Comparison of ENCODE assay signal across 1 cellular context in the genomic region with DNA sequence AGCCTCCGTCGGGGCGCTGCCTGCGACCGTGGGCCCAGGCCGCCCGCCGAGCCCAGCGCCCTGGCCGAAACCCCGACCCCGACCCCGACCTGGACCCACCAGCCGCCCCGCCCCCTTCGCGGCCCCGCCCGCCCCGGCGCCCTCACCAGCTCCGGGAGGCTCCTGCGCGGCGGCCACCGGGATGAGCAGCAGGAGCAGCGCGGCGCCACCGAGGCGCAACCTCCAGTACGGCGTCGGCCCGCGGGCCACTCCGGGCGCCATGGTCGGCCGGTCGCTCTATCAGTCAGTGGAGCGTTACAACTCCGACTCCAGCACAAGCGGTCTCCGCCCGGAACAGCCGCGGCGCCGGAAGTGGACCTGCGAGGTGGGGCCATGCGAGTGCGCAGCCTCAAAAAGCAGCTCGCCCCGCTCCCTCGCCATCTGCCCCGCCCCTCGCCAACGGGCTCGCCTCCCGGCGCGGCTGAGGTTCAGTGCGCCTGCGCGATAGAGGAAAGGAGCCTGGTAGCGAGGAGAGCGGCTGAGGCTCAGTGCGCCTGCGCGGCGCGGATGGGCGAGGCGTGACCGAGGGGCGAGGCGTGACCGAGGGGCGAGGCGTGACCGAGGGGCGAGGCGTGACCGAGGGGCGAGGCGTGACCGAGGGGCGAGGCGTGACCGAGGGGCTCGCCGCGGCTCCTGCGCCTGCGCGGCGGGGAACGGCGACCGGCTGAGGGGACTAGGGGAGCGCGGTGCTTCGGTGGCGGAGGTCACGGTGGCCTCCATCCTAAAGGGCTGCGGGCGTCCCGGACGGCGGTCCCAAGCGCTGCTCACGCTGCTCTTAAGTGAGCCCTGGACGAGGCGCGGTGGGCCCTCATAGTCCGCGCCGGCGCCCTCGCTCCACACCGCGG.
TF ChIP-seq lines count a peak whose summit lies in the region.

A gene with protein sequence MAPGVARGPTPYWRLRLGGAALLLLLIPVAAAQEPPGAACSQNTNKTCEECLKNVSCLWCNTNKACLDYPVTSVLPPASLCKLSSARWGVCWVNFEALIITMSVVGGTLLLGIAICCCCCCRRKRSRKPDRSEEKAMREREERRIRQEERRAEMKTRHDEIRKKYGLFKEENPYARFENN (minus strand): TSS at position 335 of the 884 bp plus-strand sequence. CDS start 74 bp downstream, at position 261.

TF ChIP-seq in HepG2, 621 proteins besides CTCF, POLR2A, EP300 and RAD21 (continued from another document and continues in another):
- TF ChIP-seq, protein P1, sequence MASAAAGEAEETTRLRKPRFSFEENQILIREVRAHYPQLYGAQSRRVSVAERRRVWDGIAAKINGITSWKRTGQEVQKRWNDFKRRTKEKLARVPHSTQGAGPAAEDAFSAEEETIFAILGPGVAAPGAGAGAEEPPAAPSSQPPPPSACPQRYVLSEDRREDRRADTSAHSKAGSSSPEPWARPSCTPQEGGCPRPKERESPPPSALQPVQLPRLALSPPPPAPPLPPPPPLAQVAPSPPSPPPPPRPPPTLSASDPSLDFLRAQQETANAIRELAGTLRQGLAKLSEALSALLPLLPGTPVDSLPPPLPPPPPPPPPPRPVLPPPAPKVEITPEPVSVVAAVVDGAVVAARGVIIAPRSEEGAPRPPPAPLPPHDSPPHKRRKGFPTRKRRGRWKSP (CRISPR knock-in tag; IDR thresholded peaks at IDR 0.05) = 0 out of 2 replicates have a peak, but pooled peaks have one; percentile 3
- TF ChIP-seq CREM (IDR thresholded peaks at IDR 0.05) = no peak
- TF ChIP-seq CREM (CRISPR knock-in tag; IDR thresholded peaks at IDR 0.05) = no peak
- no peak for TF ChIP-seq MTF1 (CRISPR knock-in tag; IDR thresholded peaks at IDR 0.05)
- TF ChIP-seq, protein P2, sequence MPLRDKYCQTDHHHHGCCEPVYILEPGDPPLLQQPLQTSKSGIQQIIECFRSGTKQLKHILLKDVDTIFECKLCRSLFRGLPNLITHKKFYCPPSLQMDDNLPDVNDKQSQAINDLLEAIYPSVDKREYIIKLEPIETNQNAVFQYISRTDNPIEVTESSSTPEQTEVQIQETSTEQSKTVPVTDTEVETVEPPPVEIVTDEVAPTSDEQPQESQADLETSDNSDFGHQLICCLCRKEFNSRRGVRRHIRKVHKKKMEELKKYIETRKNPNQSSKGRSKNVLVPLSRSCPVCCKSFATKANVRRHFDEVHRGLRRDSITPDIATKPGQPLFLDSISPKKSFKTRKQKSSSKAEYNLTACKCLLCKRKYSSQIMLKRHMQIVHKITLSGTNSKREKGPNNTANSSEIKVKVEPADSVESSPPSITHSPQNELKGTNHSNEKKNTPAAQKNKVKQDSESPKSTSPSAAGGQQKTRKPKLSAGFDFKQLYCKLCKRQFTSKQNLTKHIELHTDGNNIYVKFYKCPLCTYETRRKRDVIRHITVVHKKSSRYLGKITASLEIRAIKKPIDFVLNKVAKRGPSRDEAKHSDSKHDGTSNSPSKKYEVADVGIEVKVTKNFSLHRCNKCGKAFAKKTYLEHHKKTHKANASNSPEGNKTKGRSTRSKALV (CRISPR knock-in tag; IDR thresholded peaks at IDR 0.05) = no peak
- TF ChIP-seq, protein P3, sequence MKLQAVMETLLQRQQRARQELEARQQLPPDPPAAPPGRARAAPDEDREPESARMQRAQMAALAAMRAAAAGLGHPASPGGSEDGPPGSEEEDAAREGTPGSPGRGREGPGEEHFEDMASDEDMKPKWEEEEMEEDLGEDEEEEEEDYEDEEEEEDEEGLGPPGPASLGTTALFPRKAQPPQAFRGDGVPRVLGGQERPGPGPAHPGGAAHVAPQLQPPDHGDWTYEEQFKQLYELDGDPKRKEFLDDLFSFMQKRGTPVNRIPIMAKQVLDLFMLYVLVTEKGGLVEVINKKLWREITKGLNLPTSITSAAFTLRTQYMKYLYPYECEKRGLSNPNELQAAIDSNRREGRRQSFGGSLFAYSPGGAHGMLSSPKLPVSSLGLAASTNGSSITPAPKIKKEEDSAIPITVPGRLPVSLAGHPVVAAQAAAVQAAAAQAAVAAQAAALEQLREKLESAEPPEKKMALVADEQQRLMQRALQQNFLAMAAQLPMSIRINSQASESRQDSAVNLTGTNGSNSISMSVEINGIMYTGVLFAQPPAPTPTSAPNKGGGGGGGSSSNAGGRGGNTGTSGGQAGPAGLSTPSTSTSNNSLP (IDR thresholded peaks at IDR 0.05; ENCODE audit: low read depth, low read length) = no peak
- no peak for TF ChIP-seq ZNF570 (CRISPR knock-in tag; IDR thresholded peaks at IDR 0.05; ENCODE audit: borderline replicate concordance)
- peak; percentile 84; the same call in 1 of the 2 replicates for TF ChIP-seq ZNF567 (CRISPR knock-in tag; IDR thresholded peaks at IDR 0.05; ENCODE audit: borderline replicate concordance)
- TF ChIP-seq, protein P4, sequence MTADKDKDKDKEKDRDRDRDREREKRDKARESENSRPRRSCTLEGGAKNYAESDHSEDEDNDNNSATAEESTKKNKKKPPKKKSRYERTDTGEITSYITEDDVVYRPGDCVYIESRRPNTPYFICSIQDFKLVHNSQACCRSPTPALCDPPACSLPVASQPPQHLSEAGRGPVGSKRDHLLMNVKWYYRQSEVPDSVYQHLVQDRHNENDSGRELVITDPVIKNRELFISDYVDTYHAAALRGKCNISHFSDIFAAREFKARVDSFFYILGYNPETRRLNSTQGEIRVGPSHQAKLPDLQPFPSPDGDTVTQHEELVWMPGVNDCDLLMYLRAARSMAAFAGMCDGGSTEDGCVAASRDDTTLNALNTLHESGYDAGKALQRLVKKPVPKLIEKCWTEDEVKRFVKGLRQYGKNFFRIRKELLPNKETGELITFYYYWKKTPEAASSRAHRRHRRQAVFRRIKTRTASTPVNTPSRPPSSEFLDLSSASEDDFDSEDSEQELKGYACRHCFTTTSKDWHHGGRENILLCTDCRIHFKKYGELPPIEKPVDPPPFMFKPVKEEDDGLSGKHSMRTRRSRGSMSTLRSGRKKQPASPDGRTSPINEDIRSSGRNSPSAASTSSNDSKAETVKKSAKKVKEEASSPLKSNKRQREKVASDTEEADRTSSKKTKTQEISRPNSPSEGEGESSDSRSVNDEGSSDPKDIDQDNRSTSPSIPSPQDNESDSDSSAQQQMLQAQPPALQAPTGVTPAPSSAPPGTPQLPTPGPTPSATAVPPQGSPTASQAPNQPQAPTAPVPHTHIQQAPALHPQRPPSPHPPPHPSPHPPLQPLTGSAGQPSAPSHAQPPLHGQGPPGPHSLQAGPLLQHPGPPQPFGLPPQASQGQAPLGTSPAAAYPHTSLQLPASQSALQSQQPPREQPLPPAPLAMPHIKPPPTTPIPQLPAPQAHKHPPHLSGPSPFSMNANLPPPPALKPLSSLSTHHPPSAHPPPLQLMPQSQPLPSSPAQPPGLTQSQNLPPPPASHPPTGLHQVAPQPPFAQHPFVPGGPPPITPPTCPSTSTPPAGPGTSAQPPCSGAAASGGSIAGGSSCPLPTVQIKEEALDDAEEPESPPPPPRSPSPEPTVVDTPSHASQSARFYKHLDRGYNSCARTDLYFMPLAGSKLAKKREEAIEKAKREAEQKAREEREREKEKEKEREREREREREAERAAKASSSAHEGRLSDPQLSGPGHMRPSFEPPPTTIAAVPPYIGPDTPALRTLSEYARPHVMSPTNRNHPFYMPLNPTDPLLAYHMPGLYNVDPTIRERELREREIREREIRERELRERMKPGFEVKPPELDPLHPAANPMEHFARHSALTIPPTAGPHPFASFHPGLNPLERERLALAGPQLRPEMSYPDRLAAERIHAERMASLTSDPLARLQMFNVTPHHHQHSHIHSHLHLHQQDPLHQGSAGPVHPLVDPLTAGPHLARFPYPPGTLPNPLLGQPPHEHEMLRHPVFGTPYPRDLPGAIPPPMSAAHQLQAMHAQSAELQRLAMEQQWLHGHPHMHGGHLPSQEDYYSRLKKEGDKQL (CRISPR knock-in tag; IDR thresholded peaks at IDR 0.05; ENCODE audit: low read depth) = peak; percentile 34; the same call in 1 of the 2 replicates
- no peak for TF ChIP-seq GPN1 (CRISPR knock-in tag; IDR thresholded peaks at IDR 0.05; ENCODE audit: borderline replicate concordance)
- TF ChIP-seq, protein P5, sequence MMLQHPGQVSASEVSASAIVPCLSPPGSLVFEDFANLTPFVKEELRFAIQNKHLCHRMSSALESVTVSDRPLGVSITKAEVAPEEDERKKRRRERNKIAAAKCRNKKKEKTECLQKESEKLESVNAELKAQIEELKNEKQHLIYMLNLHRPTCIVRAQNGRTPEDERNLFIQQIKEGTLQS (CRISPR knock-in tag; IDR thresholded peaks at IDR 0.05) = no peak; the same call in 1 of the 2 replicates
- TF ChIP-seq, protein P6, sequence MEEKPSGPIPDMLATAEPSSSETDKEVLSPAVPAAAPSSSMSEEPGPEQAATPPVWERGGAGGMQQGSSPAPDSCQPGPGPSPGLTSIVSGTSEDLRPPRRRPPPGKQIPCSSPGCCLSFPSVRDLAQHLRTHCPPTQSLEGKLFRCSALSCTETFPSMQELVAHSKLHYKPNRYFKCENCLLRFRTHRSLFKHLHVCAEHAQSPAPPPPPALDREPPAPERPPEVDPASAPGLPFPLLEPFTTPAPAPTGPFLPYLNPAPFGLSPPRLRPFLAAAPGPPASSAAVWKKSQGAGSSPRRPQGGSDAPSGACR (CRISPR knock-in tag; IDR thresholded peaks at IDR 0.05) = no peak
- TF ChIP-seq TARDBP (CRISPR knock-in tag; IDR thresholded peaks at IDR 0.05) = no peak
- TF ChIP-seq DPF2 (CRISPR knock-in tag; IDR thresholded peaks at IDR 0.05; ENCODE audit: borderline replicate concordance, low read depth) = no peak
- no peak for TF ChIP-seq RXRB (CRISPR knock-in tag; IDR thresholded peaks at IDR 0.05; ENCODE audit: borderline replicate concordance)
- TF ChIP-seq ZC3H4 (CRISPR knock-in tag; IDR thresholded peaks at IDR 0.05; ENCODE audit: borderline replicate concordance) = no peak
- TF ChIP-seq NCOR1 (IDR thresholded peaks at IDR 0.05; ENCODE audit: borderline replicate concordance, low read length) = no peak; the same call in 1 of the 2 replicates
- no peak for TF ChIP-seq MBD4 (IDR thresholded peaks at IDR 0.05; ENCODE audit: borderline replicate concordance, low read length)
- TF ChIP-seq ZNF383 (CRISPR knock-in tag; IDR thresholded peaks at IDR 0.05; ENCODE audit: borderline replicate concordance) = no peak
- TF ChIP-seq FOXK1 (CRISPR knock-in tag; IDR thresholded peaks at IDR 0.05; ENCODE audit: borderline replicate concordance, low read depth) = no peak
- peak; percentile 89 for TF ChIP-seq TAF1 (CRISPR knock-in tag; IDR thresholded peaks at IDR 0.05)
- no peak for TF ChIP-seq ZNF282 (IDR thresholded peaks at IDR 0.05; ENCODE audit: partially characterized antibody)
- peak; percentile 67 for TF ChIP-seq HNRNPK (IDR thresholded peaks at IDR 0.05; ENCODE audit: low read depth, low read length, poor library complexity, severe bottlenecking)
- TF ChIP-seq, protein P7, sequence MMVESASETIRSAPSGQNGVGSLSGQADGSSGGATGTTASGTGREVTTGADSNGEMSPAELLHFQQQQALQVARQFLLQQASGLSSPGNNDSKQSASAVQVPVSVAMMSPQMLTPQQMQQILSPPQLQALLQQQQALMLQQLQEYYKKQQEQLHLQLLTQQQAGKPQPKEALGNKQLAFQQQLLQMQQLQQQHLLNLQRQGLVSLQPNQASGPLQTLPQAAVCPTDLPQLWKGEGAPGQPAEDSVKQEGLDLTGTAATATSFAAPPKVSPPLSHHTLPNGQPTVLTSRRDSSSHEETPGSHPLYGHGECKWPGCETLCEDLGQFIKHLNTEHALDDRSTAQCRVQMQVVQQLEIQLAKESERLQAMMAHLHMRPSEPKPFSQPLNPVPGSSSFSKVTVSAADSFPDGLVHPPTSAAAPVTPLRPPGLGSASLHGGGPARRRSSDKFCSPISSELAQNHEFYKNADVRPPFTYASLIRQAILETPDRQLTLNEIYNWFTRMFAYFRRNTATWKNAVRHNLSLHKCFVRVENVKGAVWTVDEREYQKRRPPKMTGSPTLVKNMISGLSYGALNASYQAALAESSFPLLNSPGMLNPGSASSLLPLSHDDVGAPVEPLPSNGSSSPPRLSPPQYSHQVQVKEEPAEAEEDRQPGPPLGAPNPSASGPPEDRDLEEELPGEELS (CRISPR knock-in tag; IDR thresholded peaks at IDR 0.05) = peak; percentile 53; the same call in 1 of the 2 replicates
- TF ChIP-seq, protein P8, sequence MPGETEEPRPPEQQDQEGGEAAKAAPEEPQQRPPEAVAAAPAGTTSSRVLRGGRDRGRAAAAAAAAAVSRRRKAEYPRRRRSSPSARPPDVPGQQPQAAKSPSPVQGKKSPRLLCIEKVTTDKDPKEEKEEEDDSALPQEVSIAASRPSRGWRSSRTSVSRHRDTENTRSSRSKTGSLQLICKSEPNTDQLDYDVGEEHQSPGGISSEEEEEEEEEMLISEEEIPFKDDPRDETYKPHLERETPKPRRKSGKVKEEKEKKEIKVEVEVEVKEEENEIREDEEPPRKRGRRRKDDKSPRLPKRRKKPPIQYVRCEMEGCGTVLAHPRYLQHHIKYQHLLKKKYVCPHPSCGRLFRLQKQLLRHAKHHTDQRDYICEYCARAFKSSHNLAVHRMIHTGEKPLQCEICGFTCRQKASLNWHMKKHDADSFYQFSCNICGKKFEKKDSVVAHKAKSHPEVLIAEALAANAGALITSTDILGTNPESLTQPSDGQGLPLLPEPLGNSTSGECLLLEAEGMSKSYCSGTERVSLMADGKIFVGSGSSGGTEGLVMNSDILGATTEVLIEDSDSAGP (CRISPR knock-in tag; IDR thresholded peaks at IDR 0.05; ENCODE audit: borderline replicate concordance) = peak; percentile 65; the same call in 1 of the 2 replicates
- no peak for TF ChIP-seq ZNF547 (CRISPR knock-in tag; IDR thresholded peaks at IDR 0.05)
- TF ChIP-seq ZNF20 (CRISPR knock-in tag; IDR thresholded peaks at IDR 0.05) = no peak
- TF ChIP-seq ADNP (CRISPR knock-in tag; IDR thresholded peaks at IDR 0.05) = no peak
- TF ChIP-seq, protein P9, sequence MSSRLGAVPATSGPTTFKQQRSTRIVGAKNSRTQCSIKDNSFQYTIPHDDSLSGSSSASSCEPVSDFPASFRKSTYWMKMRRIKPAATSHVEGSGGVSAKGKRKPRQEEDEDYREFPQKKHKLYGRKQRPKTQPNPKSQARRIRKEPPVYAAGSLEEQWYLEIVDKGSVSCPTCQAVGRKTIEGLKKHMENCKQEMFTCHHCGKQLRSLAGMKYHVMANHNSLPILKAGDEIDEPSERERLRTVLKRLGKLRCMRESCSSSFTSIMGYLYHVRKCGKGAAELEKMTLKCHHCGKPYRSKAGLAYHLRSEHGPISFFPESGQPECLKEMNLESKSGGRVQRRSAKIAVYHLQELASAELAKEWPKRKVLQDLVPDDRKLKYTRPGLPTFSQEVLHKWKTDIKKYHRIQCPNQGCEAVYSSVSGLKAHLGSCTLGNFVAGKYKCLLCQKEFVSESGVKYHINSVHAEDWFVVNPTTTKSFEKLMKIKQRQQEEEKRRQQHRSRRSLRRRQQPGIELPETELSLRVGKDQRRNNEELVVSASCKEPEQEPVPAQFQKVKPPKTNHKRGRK (CRISPR knock-in tag; IDR thresholded peaks at IDR 0.05) = no peak
- no peak for TF ChIP-seq ATM (IDR thresholded peaks at IDR 0.05; ENCODE audit: borderline replicate concordance)
- TF ChIP-seq ZNF703 (CRISPR knock-in tag; IDR thresholded peaks at IDR 0.05; ENCODE audit: borderline replicate concordance) = no peak
- peak; percentile 62; the same call in 1 of the 2 replicates for TF ChIP-seq ZNF790 (CRISPR knock-in tag; IDR thresholded peaks at IDR 0.05; ENCODE audit: borderline replicate concordance)
- no peak; a peak in 1 of 4 replicates for TF ChIP-seq KLF16 (CRISPR knock-in tag; IDR thresholded peaks at IDR 0.05)
